In genomic region chr7:11182736-11183135, GRCh38 we compare ENCODE assay signal across 13 cellular contexts.
"Had no signal": no experiment of that assay in that cellular context is flagged by ENCODE, and none has a peak within 500 bp of the region (broad histone marks: within the 10 kb centered on the region; RNA-seq: fewer than 3 reads in every experiment).

No MANE protein-coding gene starts in this region.

- ATAC-seq: activated T-cell treated with anti-CD3 and anti-CD28 coated beads, Interleukin-2, amount 50 U/mL, for 4 hours; upper lobe of right lung had no signal

- H3K27me3 ChIP-seq: testis, upper lobe of right lung had no signal

- H3K27ac ChIP-seq: coronary artery, testis, upper lobe of right lung had no signal

- H3K9me3 ChIP-seq: testis, upper lobe of right lung had no signal

- H3K4me1 ChIP-seq: testis, upper lobe of right lung had no signal

- H3K36me3 ChIP-seq: upper lobe of right lung had no signal

- DNase-seq: activated CD4-positive, alpha-beta T cell treated with anti-CD3 and anti-CD28 coated beads, Interleukin-2, amount 50 U/mL, for 48 hours; activated CD4-positive, CD25-positive, alpha-beta regulatory T cell treated with anti-CD3 and anti-CD28 coated beads, Interleukin-2, amount 50 U/mL, for 72 hours; activated effector memory CD4-positive, alpha-beta T cell treated with anti-CD3 and anti-CD28 coated beads, Interleukin-2, amount 50 U/mL, for 16 hours; activated T-cell treated with anti-CD3 and anti-CD28 coated beads, Interleukin-2, amount 50 U/mL, for 4 hours; anterior cingulate cortex; caudate nucleus; effector CD8-positive, alpha-beta T cell; stimulated activated CD4-positive, alpha-beta T cell treated with anti-CD3 and anti-CD28 coated beads, Interleukin-4, amount 100 ng/mL, for 1 hour; stimulated activated CD8-positive, alpha-beta memory T cell treated with anti-CD3 and anti-CD28 coated beads, Interleukin-4, amount 100 ng/mL, for 48 hours; SW 1271; testis; upper lobe of right lung had no signal

- H3K4me3 ChIP-seq: coronary artery, testis, upper lobe of right lung had no signal
